In genomic region chr2:126776255-126776654, GRCh38 we compare ENCODE assay signal across 9 cellular contexts.
A peak's percentile ranks its signal among the peaks of the same experiment; 100 is the strongest.
DNase-seq lines count a peak whose midpoint lies in the region; ATAC-seq, FAIRE-seq and TF ChIP-seq lines count a peak whose summit lies in the region.
"Had no signal": no experiment of that assay in that cellular context is flagged by ENCODE, and none has a peak within 500 bp of the region (broad histone marks: within the 10 kb centered on the region; RNA-seq: fewer than 3 reads in every experiment).

No MANE protein-coding gene starts in this region.

- H3K4me3 ChIP-seq in thymus (ENCODE audit: low read length), result peak overlapping the region; percentile 46
- H3K4me3 ChIP-seq in PC-9, result no peak overlapping the region
- H3K4me3 ChIP-seq: SJSA1 had no signal

- H3K36me3 Mint-ChIP-seq in activated CD8-positive, alpha-beta memory T cell treated with anti-CD3 and anti-CD28 coated beads, Interleukin-2, amount 10 ng/mL, durations not matched to agents 7 days and 5 days, result no peaks in the 10 kb centered on the region
- H3K36me3 Mint-ChIP-seq in activated CD8-positive, alpha-beta T cell treated with anti-CD3 and anti-CD28 coated beads, Interleukin-2, amount 10 ng/mL, durations not matched to agents 7 days and 5 days (ENCODE audit: low read depth), result no peaks in the 10 kb centered on the region

- no peak overlapping the region for H3K27ac ChIP-seq in thymus (ENCODE audit: low read depth)
- H3K27ac ChIP-seq in PC-9, result no peak overlapping the region
- H3K27ac ChIP-seq: SJSA1 had no signal

- H3K4me2 ChIP-seq in PC-9, result no peak overlapping the region

- intact Hi-C loops in left colon (cut with DNase I, micrococcal nuclease) (loop anchor here in 1 of 2 donors (10.0 kb wide), 1 partner anchor 251 kb away; no protein-coding TSS in a partner anchor), PC-9 (cut with micrococcal nuclease; ENCODE audit: unreplicated experiment) (loop anchor here (5.0 kb wide), 2 partner anchors 249 to 1029 kb away; no protein-coding TSS in a partner anchor)

- CTCF ChIA-PET in activated CD8-positive, alpha-beta memory T cell treated with anti-CD3 and anti-CD28 coated beads, Interleukin-2, amount 10 ng/mL, durations not matched to agents 7 days and 5 days (lab: Charles Lee), result interaction anchor here (0.9 to 4.2 kb wide), 21 partner anchors 7 to 377 kb away, joined by 3 to 57 read pairs (median 4); no protein-coding TSS in a partner anchor
- CTCF ChIA-PET in activated CD8-positive, alpha-beta T cell treated with anti-CD3 and anti-CD28 coated beads, Interleukin-2, amount 10 ng/mL, durations not matched to agents 7 days and 5 days (lab: Charles Lee), result interaction anchor here (0.8 to 5.3 kb wide), 20 partner anchors 15 to 418 kb away, joined by 3 to 131 read pairs (median 4); no protein-coding TSS in a partner anchor
- CTCF ChIA-PET in PC-9 (lab: Charles Lee), result no interaction called here

- H3K27me3 ChIP-seq in thymus (ENCODE audit: control insufficient read depth, insufficient read depth), result peaks cover 2% of the 10 kb centered on the region
- H3K27me3 ChIP-seq in PC-9 (ENCODE audit: insufficient read depth, low read depth), result peaks cover 84% of the 10 kb centered on the region

- no peak overlapping the region for H2AFZ ChIP-seq in PC-9

- H3K4me1 ChIP-seq in thymus (ENCODE audit: control insufficient read depth, insufficient read depth, low read length) (no peaks in the 10 kb centered on the region), PC-9 (replicated peaks; ENCODE audit: insufficient read depth) (no peaks in the 10 kb centered on the region)

- H3F3A ChIP-seq in PC-9 (ENCODE audit: insufficient read depth, low read depth), result no peaks in the 10 kb centered on the region

- H4K20me1 ChIP-seq in PC-9 (ENCODE audit: insufficient read depth), result no peaks in the 10 kb centered on the region

- peak; percentile 2 for ATAC-seq in activated CD8-positive, alpha-beta memory T cell treated with anti-CD3 and anti-CD28 coated beads, Interleukin-2, amount 10 ng/mL, durations not matched to agents 7 days and 5 days
- ATAC-seq in activated CD8-positive, alpha-beta T cell treated with anti-CD3 and anti-CD28 coated beads, Interleukin-2, amount 10 ng/mL, durations not matched to agents 7 days and 5 days, result peak; percentile 2
- ATAC-seq in left colon, result peak; percentile 15

- H3K9me3 Mint-ChIP-seq in activated CD8-positive, alpha-beta memory T cell treated with anti-CD3 and anti-CD28 coated beads, Interleukin-2, amount 10 ng/mL, durations not matched to agents 7 days and 5 days (ENCODE audit: low read depth), result no peaks in the 10 kb centered on the region
- H3K9me3 Mint-ChIP-seq in activated CD8-positive, alpha-beta T cell treated with anti-CD3 and anti-CD28 coated beads, Interleukin-2, amount 10 ng/mL, durations not matched to agents 7 days and 5 days (ENCODE audit: insufficient read depth), result no peaks in the 10 kb centered on the region

- H3K4me3 Mint-ChIP-seq in activated CD8-positive, alpha-beta memory T cell treated with anti-CD3 and anti-CD28 coated beads, Interleukin-2, amount 10 ng/mL, durations not matched to agents 7 days and 5 days, result peak overlapping the region; percentile 48
- peak overlapping the region; percentile 87 for H3K4me3 Mint-ChIP-seq in activated CD8-positive, alpha-beta T cell treated with anti-CD3 and anti-CD28 coated beads, Interleukin-2, amount 10 ng/mL, durations not matched to agents 7 days and 5 days

- H3K36me3 ChIP-seq in thymus (ENCODE audit: control insufficient read depth, insufficient read depth) (no peaks in the 10 kb centered on the region), PC-9 (ENCODE audit: low read depth) (no peaks in the 10 kb centered on the region)
- H3K36me3 ChIP-seq: SJSA1 had no signal

- no TSS peak for BruUV-seq in PC-9 (replicated peaks; lab: Mats Ljungman, UMichigan)

- H3K4me1 Mint-ChIP-seq in activated CD8-positive, alpha-beta memory T cell treated with anti-CD3 and anti-CD28 coated beads, Interleukin-2, amount 10 ng/mL, durations not matched to agents 7 days and 5 days, result peaks cover 9% of the 10 kb centered on the region
- peaks cover 12% of the 10 kb centered on the region for H3K4me1 Mint-ChIP-seq in activated CD8-positive, alpha-beta T cell treated with anti-CD3 and anti-CD28 coated beads, Interleukin-2, amount 10 ng/mL, durations not matched to agents 7 days and 5 days (ENCODE audit: low read depth)

- TF ChIP-seq CTCF in PC-9 (conservative IDR thresholded peaks at IDR 0.05), result no peak

- DNase-seq in activated CD8-positive, alpha-beta memory T cell treated with anti-CD3 and anti-CD28 coated beads, Interleukin-2, amount 10 ng/mL, durations not matched to agents 7 days and 5 days, result no peak
- DNase-seq in activated CD8-positive, alpha-beta memory T cell treated with anti-CD3 and anti-CD28 coated beads, Interleukin-2, amount 50 U/mL, for 48 hours, result no peak
- DNase-seq in activated CD8-positive, alpha-beta T cell treated with anti-CD3 and anti-CD28 coated beads, Interleukin-2, amount 10 ng/mL, durations not matched to agents 7 days and 5 days, result no peak
- no peak for DNase-seq in left colon
- DNase-seq in PC-9, result no peak
- DNase-seq in GM12891 (ENCODE audit: insufficient read length, low spot score), result no peak
- no peak for DNase-seq in cerebellar nuclear complex (lab: John Stamatoyannopoulos, UW)

- peaks cover 24% of the 10 kb centered on the region for H3K27me3 Mint-ChIP-seq in activated CD8-positive, alpha-beta memory T cell treated with anti-CD3 and anti-CD28 coated beads, Interleukin-2, amount 10 ng/mL, durations not matched to agents 7 days and 5 days
- peaks cover 17% of the 10 kb centered on the region for H3K27me3 Mint-ChIP-seq in activated CD8-positive, alpha-beta T cell treated with anti-CD3 and anti-CD28 coated beads, Interleukin-2, amount 10 ng/mL, durations not matched to agents 7 days and 5 days (ENCODE audit: low read depth)

- no peaks in the 10 kb centered on the region for H3K9me2 ChIP-seq in PC-9 (ENCODE audit: insufficient read depth)

- POLR2A ChIA-PET in activated CD8-positive, alpha-beta T cell treated with anti-CD3 and anti-CD28 coated beads, Interleukin-2, amount 10 ng/mL, durations not matched to agents 7 days and 5 days (lab: Charles Lee), result interaction anchor here (0.7 to 1.2 kb wide), 4 partner anchors 77 to 248 kb away, joined by 3 to 5 read pairs (median 4); no protein-coding TSS in a partner anchor
- POLR2A ChIA-PET in PC-9 (lab: Charles Lee; ENCODE audit: unreplicated experiment), result no interaction called here

- WGBS in thymus, result 32% methylated on average over 9 of the region's 9 CpGs

- H3K79me2 ChIP-seq in PC-9 (ENCODE audit: low read depth), result no peaks in the 10 kb centered on the region

- no peak overlapping the region for H3K27ac Mint-ChIP-seq in activated CD8-positive, alpha-beta memory T cell treated with anti-CD3 and anti-CD28 coated beads, Interleukin-2, amount 10 ng/mL, durations not matched to agents 7 days and 5 days
- H3K27ac Mint-ChIP-seq in activated CD8-positive, alpha-beta T cell treated with anti-CD3 and anti-CD28 coated beads, Interleukin-2, amount 10 ng/mL, durations not matched to agents 7 days and 5 days, result peak overlapping the region; percentile 73

- H3K9me3 ChIP-seq in thymus (ENCODE audit: control insufficient read depth) (no peaks in the 10 kb centered on the region), PC-9 (ENCODE audit: insufficient read depth, low read depth) (no peaks in the 10 kb centered on the region)
- H3K9me3 ChIP-seq: SJSA1 had no signal

- no peak for FAIRE-seq in GM12891 (lab: Jason Lieb, UNC)

- TF ChIP-seq POLR2A in GM12891 (IDR thresholded peaks at IDR 0.05; ENCODE audit: low read depth, low read length), result no peak

TF ChIP-seq in GM12891, 5 proteins besides CTCF, POLR2A, EP300 and RAD21:
- TF ChIP-seq POLR2AphosphoS5 (IDR thresholded peaks at IDR 0.05; ENCODE audit: low read depth, low read length) (no peak), SPI1 (IDR thresholded peaks at IDR 0.05; ENCODE audit: low read depth, low read length) (no peak), PAX5 (IDR thresholded peaks at IDR 0.05; ENCODE audit: insufficient read depth, low read length, severe bottlenecking) (no peak), POU2F2 (IDR thresholded peaks at IDR 0.05; ENCODE audit: low read depth, low read length) (no peak), TAF1 (IDR thresholded peaks at IDR 0.05; ENCODE audit: low read depth, low read length) (no peak)
TF ChIP-seq in GM12891: peak in this region for 0.
